Comparison of ENCODE assay signal across 8 cellular contexts in the genomic region with DNA sequence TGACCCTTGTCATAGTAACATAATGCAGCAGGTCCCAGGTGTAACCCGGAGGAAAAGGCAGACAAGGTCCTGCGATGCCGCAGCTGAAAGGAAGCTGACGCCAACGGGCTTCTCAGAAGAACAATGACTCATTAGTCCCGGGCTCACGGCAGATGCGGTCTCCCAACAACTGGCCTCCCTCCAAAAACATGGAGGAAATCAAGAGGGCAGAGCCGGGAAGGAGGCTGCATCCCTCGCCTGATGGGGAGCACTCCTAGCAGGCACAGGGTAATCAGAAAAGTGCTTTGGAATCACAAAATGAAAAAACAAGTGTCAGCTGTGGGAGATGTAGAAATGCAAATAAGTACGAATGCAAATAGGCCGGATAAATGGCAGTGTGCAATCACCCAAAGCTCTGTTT.
DNase-seq lines count a peak whose midpoint lies in the region; ATAC-seq and TF ChIP-seq lines count a peak whose summit lies in the region.

No MANE protein-coding gene starts in this region.

- H3K9me3 Mint-ChIP-seq in activated T-helper 2 cell treated with anti-CD3 and anti-CD28 coated beads, Interferon-gamma antibody, Interleukin-2, Interleukin-4, amounts not matched to agents 10 μg/mL and 5 μg/mL and 100 μg/mL, durations not matched to agents 14 hours and 24 hours and 36 hours: no peaks in the 10 kb centered on the region

- no peak overlapping the region for H3K4me3 Mint-ChIP-seq in activated T-helper 2 cell treated with anti-CD3 and anti-CD28 coated beads, Interferon-gamma antibody, Interleukin-2, Interleukin-4, amounts not matched to agents 10 μg/mL and 5 μg/mL and 100 μg/mL, durations not matched to agents 14 hours and 24 hours and 36 hours (ENCODE audit: low read depth)

- no peaks in the 10 kb centered on the region for H3K36me3 Mint-ChIP-seq in activated T-helper 2 cell treated with anti-CD3 and anti-CD28 coated beads, Interferon-gamma antibody, Interleukin-2, Interleukin-4, amounts not matched to agents 10 μg/mL and 5 μg/mL and 100 μg/mL, durations not matched to agents 14 hours and 24 hours and 36 hours (ENCODE audit: low read depth)

- H3K27ac Mint-ChIP-seq in activated T-helper 2 cell treated with anti-CD3 and anti-CD28 coated beads, Interferon-gamma antibody, Interleukin-2, Interleukin-4, amounts not matched to agents 10 μg/mL and 5 μg/mL and 100 μg/mL, durations not matched to agents 14 hours and 24 hours and 36 hours: no peak overlapping the region

- H3K4me3 ChIP-seq in SJCRH30: peak overlapping the region; percentile 19
- H3K4me3 ChIP-seq in fibroblast of the aortic adventitia (ENCODE audit: low read depth, low read length): no peak overlapping the region
- H3K4me3 ChIP-seq in stomach smooth muscle (ENCODE audit: low read length in 2 of 2): peak overlapping the region; percentile 40 to 63
- H3K4me3 ChIP-seq in upper lobe of right lung: no peak overlapping the region

- H3K9me3 ChIP-seq in SJCRH30 (replicated peaks): no peaks in the 10 kb centered on the region
- no peaks in the 10 kb centered on the region for H3K9me3 ChIP-seq in stomach smooth muscle (ENCODE audit: control insufficient read depth in 2 of 2, low read length in 2 of 2)
- no peaks in the 10 kb centered on the region for H3K9me3 ChIP-seq in upper lobe of right lung

- no peaks in the 10 kb centered on the region for H3K27me3 Mint-ChIP-seq in activated T-helper 2 cell treated with anti-CD3 and anti-CD28 coated beads, Interferon-gamma antibody, Interleukin-2, Interleukin-4, amounts not matched to agents 10 μg/mL and 5 μg/mL and 100 μg/mL, durations not matched to agents 14 hours and 24 hours and 36 hours (ENCODE audit: low read depth)

- H3K27me3 ChIP-seq in SJCRH30 (no peaks in the 10 kb centered on the region), stomach smooth muscle (ENCODE audit: control insufficient read depth in 1 of 2, insufficient read depth in 2 of 2, low read length in 2 of 2) (no peaks in the 10 kb centered on the region), upper lobe of right lung (no peaks in the 10 kb centered on the region)

- H3K36me3 ChIP-seq in SJCRH30: no peaks in the 10 kb centered on the region
- no peaks in the 10 kb centered on the region for H3K36me3 ChIP-seq in stomach smooth muscle (ENCODE audit: control insufficient read depth in 2 of 2, insufficient read depth in 2 of 2, low read length in 2 of 2)
- H3K36me3 ChIP-seq in upper lobe of right lung: no peaks in the 10 kb centered on the region

- no peak for ATAC-seq in upper lobe of right lung
- no peak for ATAC-seq in GM19463 (IDR thresholded peaks at IDR 0.05; ENCODE audit: unreplicated experiment)

- DNase-seq in HPDE6-E6E7 (ENCODE audit: extremely low spot score) (peak; percentile 14), SJCRH30 (peak; percentile 91 to 95), fibroblast of the aortic adventitia (ENCODE audit: low read depth) (peak; percentile 79), NCI-H510A treated with DMSO at 0.1 percent for 48 hours (lab: John Stamatoyannopoulos, UW) (no peak), upper lobe of right lung (no peak)
- no peak for DNase-seq in activated T-helper 2 cell treated with anti-CD3 and anti-CD28 coated beads, Interferon-gamma antibody, Interleukin-2, Interleukin-4, amounts not matched to agents 10 μg/mL and 5 μg/mL and 100 μg/mL, durations not matched to agents 14 hours and 24 hours and 36 hours (ENCODE audit: low spot score)

- intact Hi-C loops in upper lobe of right lung (cut with DNase I): no loop called here
- intact Hi-C loops in activated T-helper 2 cell treated with anti-CD3 and anti-CD28 coated beads, Interferon-gamma antibody, Interleukin-2, Interleukin-4, amounts not matched to agents 10 μg/mL and 5 μg/mL and 100 μg/mL, durations not matched to agents 14 hours and 24 hours and 36 hours (cut with micrococcal nuclease): no loop called here

- no peak overlapping the region for H3K9ac ChIP-seq in stomach smooth muscle (ENCODE audit: low read length in 2 of 2)

- H3K4me1 ChIP-seq in SJCRH30: peaks cover 27% of the 10 kb centered on the region
- H3K4me1 ChIP-seq in stomach smooth muscle (ENCODE audit: control insufficient read depth, insufficient read depth, low read length): peaks cover 17% of the 10 kb centered on the region
- H3K4me1 ChIP-seq in upper lobe of right lung: no peaks in the 10 kb centered on the region

- H3K27ac ChIP-seq in SJCRH30: peak overlapping the region; percentile 50
- H3K27ac ChIP-seq in stomach smooth muscle (ENCODE audit: low read length): no peak overlapping the region
- no peak overlapping the region for H3K27ac ChIP-seq in upper lobe of right lung

- H3K4me1 Mint-ChIP-seq in activated T-helper 2 cell treated with anti-CD3 and anti-CD28 coated beads, Interferon-gamma antibody, Interleukin-2, Interleukin-4, amounts not matched to agents 10 μg/mL and 5 μg/mL and 100 μg/mL, durations not matched to agents 14 hours and 24 hours and 36 hours (ENCODE audit: low read depth): no peaks in the 10 kb centered on the region

- TF ChIP-seq CTCF in fibroblast of the aortic adventitia (IDR thresholded peaks at IDR 0.05; ENCODE audit: insufficient read depth, low read length): no peak
- TF ChIP-seq CTCF in upper lobe of right lung (IDR thresholded peaks at IDR 0.05): no peak

Comparison
In these comparisons a context has a peak if more than half of its experiments do, and no peak if none do; other contexts are left out.
1. DNase-seq: peak in HPDE6-E6E7 (single experiment), SJCRH30 (2 of 2) and fibroblast of the aortic adventitia (single experiment); none in NCI-H510A treated with DMSO at 0.1 percent for 48 hours (single experiment), upper lobe of right lung (single experiment) and activated T-helper 2 cell treated with anti-CD3 and anti-CD28 coated beads, Interferon-gamma antibody, Interleukin-2, Interleukin-4, amounts not matched to agents 10 μg/mL and 5 μg/mL and 100 μg/mL, durations not matched to agents 14 hours and 24 hours and 36 hours (single experiment).
2. H3K4me3 ChIP-seq: peak in SJCRH30 (single experiment) and stomach smooth muscle (2 of 2); none in fibroblast of the aortic adventitia (single experiment) and upper lobe of right lung (single experiment).